1 cellular context compared by ENCODE assay signal in genomic region chr17:42609814-42610801, GRCh38.
A peak's percentile ranks its signal among the peaks of the same experiment; 100 is the strongest.
TF ChIP-seq lines count a peak whose summit lies in the region.
"Not testable (repeated sequence)": the region's sequence is repeated elsewhere in the genome, so short reads cannot be mapped to it uniquely, and the experiment has no call there.

No MANE protein-coding gene starts in this region.

TF ChIP-seq in K562, 482 proteins besides CTCF, POLR2A, EP300 and RAD21:
- TF ChIP-seq CBFA2T2 (conservative IDR thresholded peaks at IDR 0.05) (peak; percentile 61), MNT (conservative IDR thresholded peaks at IDR 0.05) (peak in 1 of 2 experiments; percentile 4; a peak in 1 of 4 replicates), NCOR1 (IDR thresholded peaks at IDR 0.05) (peak; percentile 16; the same call in 1 of the 2 replicates), EGR1 (conservative IDR thresholded peaks at IDR 0.05) (peak; percentile 45; the same call in 1 of the 2 replicates), TAF1 (IDR thresholded peaks at IDR 0.05; ENCODE audit: control insufficient read depth, extremely low read depth, insufficient read depth, low read length, severe bottlenecking) (peak; percentile 11), CREB1 (CRISPR knock-in tag; IDR thresholded peaks at IDR 0.05) (0 out of 2 replicates have a peak, but pooled peaks have one; percentile 16), HDAC2 (IDR thresholded peaks at IDR 0.05) (0 out of 2 replicates have a peak, but pooled peaks have one; percentile 26), ARID1B (IDR thresholded peaks at IDR 0.05) (peak; percentile 59), SAP30 (IDR thresholded peaks at IDR 0.05; ENCODE audit: borderline replicate concordance, insufficient read depth, low read depth, low read length, poor library complexity, severe bottlenecking) (peak; percentile 36), SMARCE1 (IDR thresholded peaks at IDR 0.05) (peak; percentile 60; the same call in 1 of the 2 replicates), NKRF (IDR thresholded peaks at IDR 0.05; ENCODE audit: borderline replicate concordance) (0 out of 2 replicates have a peak, but pooled peaks have one; percentile 41), XRCC5 (IDR thresholded peaks at IDR 0.05; ENCODE audit: low read depth, low read length) (0 out of 2 replicates have a peak, but pooled peaks have one; percentile 14), CBFA2T3 (IDR thresholded peaks at IDR 0.05) (peak; percentile 73), HDAC1 (IDR thresholded peaks at IDR 0.05) (peak in 1 of 2 experiments; percentile 67; a peak in 1 of 4 replicates), POU5F1 (IDR thresholded peaks at IDR 0.05; ENCODE audit: borderline replicate concordance, low read depth, low read length, partially characterized antibody) (peak; percentile 33), DACH1 (IDR thresholded peaks at IDR 0.05; ENCODE audit: partially characterized antibody) (peak; percentile 17), ATF1 (tag; IDR thresholded peaks at IDR 0.05) (0 out of 2 replicates have a peak, but pooled peaks have one; percentile 9), DPF2 (IDR thresholded peaks at IDR 0.05) (peak; percentile 51; the same call in 1 of the 2 replicates), NFIC (IDR thresholded peaks at IDR 0.05) (peak; percentile 46; the same call in 1 of the 2 replicates)
- TF ChIP-seq, protein P1, sequence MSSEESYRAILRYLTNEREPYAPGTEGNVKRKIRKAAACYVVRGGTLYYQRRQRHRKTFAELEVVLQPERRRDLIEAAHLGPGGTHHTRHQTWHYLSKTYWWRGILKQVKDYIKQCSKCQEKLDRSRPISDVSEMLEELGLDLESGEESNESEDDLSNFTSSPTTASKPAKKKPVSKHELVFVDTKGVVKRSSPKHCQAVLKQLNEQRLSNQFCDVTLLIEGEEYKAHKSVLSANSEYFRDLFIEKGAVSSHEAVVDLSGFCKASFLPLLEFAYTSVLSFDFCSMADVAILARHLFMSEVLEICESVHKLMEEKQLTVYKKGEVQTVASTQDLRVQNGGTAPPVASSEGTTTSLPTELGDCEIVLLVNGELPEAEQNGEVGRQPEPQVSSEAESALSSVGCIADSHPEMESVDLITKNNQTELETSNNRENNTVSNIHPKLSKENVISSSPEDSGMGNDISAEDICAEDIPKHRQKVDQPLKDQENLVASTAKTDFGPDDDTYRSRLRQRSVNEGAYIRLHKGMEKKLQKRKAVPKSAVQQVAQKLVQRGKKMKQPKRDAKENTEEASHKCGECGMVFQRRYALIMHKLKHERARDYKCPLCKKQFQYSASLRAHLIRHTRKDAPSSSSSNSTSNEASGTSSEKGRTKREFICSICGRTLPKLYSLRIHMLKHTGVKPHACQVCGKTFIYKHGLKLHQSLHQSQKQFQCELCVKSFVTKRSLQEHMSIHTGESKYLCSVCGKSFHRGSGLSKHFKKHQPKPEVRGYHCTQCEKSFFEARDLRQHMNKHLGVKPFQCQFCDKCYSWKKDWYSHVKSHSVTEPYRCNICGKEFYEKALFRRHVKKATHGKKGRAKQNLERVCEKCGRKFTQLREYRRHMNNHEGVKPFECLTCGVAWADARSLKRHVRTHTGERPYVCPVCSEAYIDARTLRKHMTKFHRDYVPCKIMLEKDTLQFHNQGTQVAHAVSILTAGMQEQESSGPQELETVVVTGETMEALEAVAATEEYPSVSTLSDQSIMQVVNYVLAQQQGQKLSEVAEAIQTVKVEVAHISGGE (CRISPR knock-in tag; IDR thresholded peaks at IDR 0.05), result peak in 1 of 3 experiments; percentile 16; a peak in 1 of 6 replicates
- not testable (repeated sequence) for TF ChIP-seq CREB1 (IDR thresholded peaks at IDR 0.05); ATF1 (CRISPR knock-in tag; IDR thresholded peaks at IDR 0.05)
